13 cellular contexts compared by ENCODE assay signal in the genomic region with DNA sequence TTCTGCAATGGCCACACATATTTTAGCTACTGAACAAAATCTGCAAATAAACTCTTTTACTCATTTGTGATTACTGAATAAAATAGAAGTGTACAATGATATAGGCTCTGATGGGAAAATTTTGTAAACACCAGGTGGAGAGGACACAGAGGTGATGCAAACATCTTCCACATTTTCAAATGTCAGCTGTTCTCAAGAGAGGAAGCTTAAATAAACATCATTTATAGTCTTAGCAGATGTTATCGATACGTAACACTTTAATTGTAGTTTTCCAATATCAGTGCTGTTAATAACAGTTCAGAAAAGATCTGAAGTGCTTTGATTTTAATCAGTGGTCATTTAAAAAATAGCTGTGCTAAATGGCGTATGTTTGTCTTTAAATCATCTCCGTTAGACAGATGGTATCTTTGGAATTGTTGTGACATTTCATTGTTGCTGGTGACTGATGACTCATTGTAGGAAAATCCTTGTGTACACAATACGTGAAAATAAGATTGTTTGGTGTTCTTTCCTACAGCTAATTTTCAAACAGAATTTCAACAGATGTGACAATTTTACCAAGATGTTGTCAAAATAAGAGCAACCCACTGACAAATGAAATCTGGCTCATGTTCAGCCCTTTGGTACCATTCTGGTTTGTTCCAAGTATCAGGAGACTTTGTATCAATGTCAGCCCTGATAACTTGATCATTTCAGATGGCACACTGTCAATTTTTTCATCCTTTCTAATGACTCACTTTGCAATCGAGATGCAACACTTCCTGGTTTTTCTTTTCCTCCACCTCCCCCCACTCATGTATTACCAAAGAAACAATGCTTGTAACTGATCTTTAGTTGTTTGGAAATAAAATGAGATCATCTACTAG.
DNase-seq lines count a peak whose midpoint lies in the region; ATAC-seq, FAIRE-seq and TF ChIP-seq lines count a peak whose summit lies in the region.
"Had no signal": no experiment of that assay in that cellular context is flagged by ENCODE, and none has a peak within 500 bp of the region (broad histone marks: within the 10 kb centered on the region; RNA-seq: fewer than 3 reads in every experiment).

No MANE protein-coding gene starts in this region.

- no peak overlapping the region for H3K4me3 ChIP-seq in AG09309 (ENCODE audit: control insufficient read depth, low read depth, low read length)
- H3K4me3 ChIP-seq in CD8-positive, alpha-beta T cell (ENCODE audit: low read depth, low read length): no peak overlapping the region
- H3K4me3 ChIP-seq: mucosa of descending colon had no signal

- TF ChIP-seq CTCF in AG09309 (IDR thresholded peaks at IDR 0.05; ENCODE audit: control insufficient read depth, insufficient read depth, low read depth, low read length, missing control alignments): no peak
- TF ChIP-seq CTCF in CD8-positive, alpha-beta T cell (IDR thresholded peaks at IDR 0.05): no peak

- intact Hi-C loops in sciatic nerve (cut with DNase I): no loop called here
- intact Hi-C loops in CD8-positive, alpha-beta T cell (cut with DNase I, micrococcal nuclease): no loop called here

- H3K27ac ChIP-seq in CD8-positive, alpha-beta T cell (ENCODE audit: low read depth, low read length): no peak overlapping the region

- H3K9me3 ChIP-seq in CD8-positive, alpha-beta T cell (ENCODE audit: low read length): no peaks in the 10 kb centered on the region
- H3K9me3 ChIP-seq: mucosa of descending colon had no signal

- CTCF ChIA-PET in CD8-positive, alpha-beta T cell (lab: Charles Lee): interaction anchor here (0.9 kb wide), 1 partner anchor 8 kb away, joined by 3 read pairs; no protein-coding TSS in a partner anchor

- ATAC-seq in sciatic nerve (no peak), HG02884 (IDR thresholded peaks at IDR 0.05; ENCODE audit: unreplicated experiment) (no peak)
- no peak for ATAC-seq in CD8-positive, alpha-beta T cell
- ATAC-seq: HCT116, mucosa of descending colon had no signal

- no peak for FAIRE-seq in RCC 7860 (lab: Jason Lieb, UNC)
- FAIRE-seq: frontal cortex had no signal

- peak; percentile 11 for DNase-seq in AG09309 (ENCODE audit: low read depth)
- peak; percentile 62 for DNase-seq in HT1080 (ENCODE audit: low read depth)
- peak; percentile 12 for DNase-seq in RCC 7860 (ENCODE audit: low spot score)
- peak; percentile 12 for DNase-seq in glomerular visceral epithelial cell (ENCODE audit: extremely low spot score)
- no peak for DNase-seq in MV-4-11 (lab: John Stamatoyannopoulos, UW)
- no peak for DNase-seq in sciatic nerve (ENCODE audit: low spot score)
- DNase-seq in CD8-positive, alpha-beta T cell: no peak
- DNase-seq: amniotic stem cell; CD4-positive, alpha-beta T cell; mucosa of descending colon had no signal

- H3K9me3 Mint-ChIP-seq in CD8-positive, alpha-beta T cell: no peaks in the 10 kb centered on the region
- H3K9me3 Mint-ChIP-seq: CD4-positive, alpha-beta T cell had no signal

- H3K4me1 ChIP-seq in CD8-positive, alpha-beta T cell (ENCODE audit: insufficient read depth, low read length): no peaks in the 10 kb centered on the region

- peaks cover 13% of the 10 kb centered on the region for H3K27me3 Mint-ChIP-seq in CD8-positive, alpha-beta T cell (ENCODE audit: low read depth)

- no peaks in the 10 kb centered on the region for H3K36me3 ChIP-seq in CD8-positive, alpha-beta T cell (ENCODE audit: insufficient read depth, low read length)

- no peaks in the 10 kb centered on the region for H3K4me1 Mint-ChIP-seq in CD8-positive, alpha-beta T cell (ENCODE audit: low read depth)

- H3K36me3 Mint-ChIP-seq in CD8-positive, alpha-beta T cell: no peaks in the 10 kb centered on the region

- no peaks in the 10 kb centered on the region for H3K27me3 ChIP-seq in CD8-positive, alpha-beta T cell (ENCODE audit: insufficient read depth, low read length)

- H3K27ac Mint-ChIP-seq in CD8-positive, alpha-beta T cell: no peak overlapping the region
- H3K27ac Mint-ChIP-seq: CD4-positive, alpha-beta T cell had no signal

- H3K4me3 Mint-ChIP-seq in CD8-positive, alpha-beta T cell: no peak overlapping the region
- H3K4me3 Mint-ChIP-seq: CD4-positive, alpha-beta T cell had no signal

- POLR2A ChIA-PET in CD8-positive, alpha-beta T cell (lab: Charles Lee): no interaction called here

Comparison
In these comparisons a context has a peak if more than half of its experiments do, and no peak if none do; other contexts are left out.
1. DNase-seq: peak in AG09309 (single experiment), HT1080 (single experiment), RCC 7860 (single experiment) and glomerular visceral epithelial cell (single experiment); none in MV-4-11 (single experiment), sciatic nerve (single experiment) and CD8-positive, alpha-beta T cell (0 of 7).